ENCODE assay signal across 9 cellular contexts in genomic region chr10:48215148-48215982, GRCh38. TPM values are rescaled to one million over a fixed set of nuclear protein-coding genes. Genes with fewer than 3 reads are reported as not detected.
DNase-seq lines count a peak whose midpoint lies in the region; ATAC-seq, FAIRE-seq and TF ChIP-seq lines count a peak whose summit lies in the region.
"Had no signal": no experiment of that assay in that cellular context is flagged by ENCODE, and none has a peak within 500 bp of the region (broad histone marks: within the 10 kb centered on the region; RNA-seq: fewer than 3 reads in every experiment).

No MANE protein-coding gene starts in this region.

- no peaks in the 10 kb centered on the region for H3K27me3 Mint-ChIP-seq in H9 (ENCODE audit: low read depth)

- H2BK15ac ChIP-seq in H9 (ENCODE audit: low read depth, low read length): no peak overlapping the region

- TF ChIP-seq CTCF in D721Med (IDR thresholded peaks at IDR 0.05; ENCODE audit: insufficient read depth, missing control alignments) (peak; percentile 82), H9 (conservative IDR thresholded peaks at IDR 0.05) (peak; percentile 88)

- no CpG with 5 or more reads among the region's 7 CpGs for WGBS in H9 (ENCODE audit: extremely low coverage, insufficient read length, low lambda C conversion rate)

- no peak overlapping the region for H3K27ac Mint-ChIP-seq in H9

- H2BK12ac ChIP-seq in H9 (ENCODE audit: insufficient read length, low read depth, low read length): no peak overlapping the region

- no peak overlapping the region for H3K23ac ChIP-seq in H9 (ENCODE audit: insufficient read length, low read depth, low read length)

- DNase-seq in D721Med (ENCODE audit: insufficient read length, low spot score): no peak
- DNase-seq in H9: peak; percentile 72
- peak; percentile 34 for DNase-seq in NOMO-1 treated with DMSO at 0.1 percent for 48 hours (lab: John Stamatoyannopoulos, UW; ENCODE audit: unreplicated experiment)
- peak; percentile 55 for DNase-seq in astrocyte of the hippocampus (ENCODE audit: low read depth, low spot score)
- DNase-seq in kidney glomerular epithelial cell (lab: John Stamatoyannopoulos, UW): peak; percentile 55
- peak; percentile 4 for DNase-seq in stromal cell of bone marrow (ENCODE audit: low read depth)

- no peak overlapping the region for H3K4ac ChIP-seq in H9 (ENCODE audit: low read depth, low read length)

- H4K20me1 ChIP-seq in H9 (ENCODE audit: control insufficient read depth, insufficient read depth, insufficient read length): no peaks in the 10 kb centered on the region

- no peak overlapping the region for H3K4me3 Mint-ChIP-seq in H9

- no peak overlapping the region for H3K9ac ChIP-seq in H9 (ENCODE audit: extremely low read depth, insufficient read length, low read length)

- H3K18ac ChIP-seq in H9 (ENCODE audit: insufficient read length, low read depth, low read length): no peak overlapping the region

- H2AFZ ChIP-seq in H9 (ENCODE audit: low read length): no peak overlapping the region

- H3K9me3 ChIP-seq in H9 (ENCODE audit: control insufficient read depth, low read depth, low read length): no peaks in the 10 kb centered on the region

- H3K4me2 ChIP-seq in H9 (ENCODE audit: insufficient read depth, insufficient read length, low read length): no peak overlapping the region

- H3K56ac ChIP-seq in H9 (ENCODE audit: insufficient read length, low read depth, low read length): no peak overlapping the region

- no peaks in the 10 kb centered on the region for H3K79me2 ChIP-seq in H9 (ENCODE audit: insufficient read depth, low read length)

- ATAC-seq in HG03457 (IDR thresholded peaks at IDR 0.05; ENCODE audit: unreplicated experiment): no peak
- ATAC-seq in GM19455 (IDR thresholded peaks at IDR 0.05; ENCODE audit: unreplicated experiment): no peak

- no peaks in the 10 kb centered on the region for H3K23me2 ChIP-seq in H9 (ENCODE audit: insufficient read length, low read depth, low read length, poor library complexity, severe bottlenecking)

- H3T11ph ChIP-seq in H9 (ENCODE audit: low read length): no peak overlapping the region

- no peak overlapping the region for H3K14ac ChIP-seq in H9 (ENCODE audit: insufficient read depth, low read length)

- no peak overlapping the region for H2BK5ac ChIP-seq in H9 (ENCODE audit: insufficient read length, low read length)

- 0 out of 5 replicates have a peak, but pooled peaks cover 2 to 3% of the 10 kb centered on the region in 2 experiments for H3K9me3 Mint-ChIP-seq in H9

- no peak overlapping the region for H3K27ac ChIP-seq in H9 (ENCODE audit: insufficient read length, low read depth, low read length)

- no peaks in the 10 kb centered on the region for H3K4me1 ChIP-seq in H9 (ENCODE audit: insufficient read depth, low read length)

- no peak overlapping the region for H2BK120ac ChIP-seq in H9 (ENCODE audit: low read depth, low read length, poor library complexity, severe bottlenecking)

- H2BK20ac ChIP-seq in H9 (ENCODE audit: low read depth, low read length, poor library complexity, severe bottlenecking): no peak overlapping the region

- no peaks in the 10 kb centered on the region for H3K36me3 Mint-ChIP-seq in H9 (ENCODE audit: insufficient read depth in 1 of 3, low read depth in 3 of 3)

- H4K5ac ChIP-seq in H9 (ENCODE audit: insufficient read length, low read depth, low read length): no peak overlapping the region

- no peaks in the 10 kb centered on the region for H3K27me3 ChIP-seq in H9 (ENCODE audit: insufficient read depth, low read length)

- no peak overlapping the region for H2AK5ac ChIP-seq in H9 (ENCODE audit: insufficient read length, low read length)

- H3K79me1 ChIP-seq in H9 (ENCODE audit: insufficient read depth, low read depth, low read length, poor library complexity, severe bottlenecking): no peaks in the 10 kb centered on the region

- H4K8ac ChIP-seq in H9 (replicated peaks; ENCODE audit: insufficient read length, low read depth, low read length): no peak overlapping the region

- H3K4me1 Mint-ChIP-seq in H9: no peaks in the 10 kb centered on the region

- no peak overlapping the region for H4K91ac ChIP-seq in H9 (ENCODE audit: insufficient read length, low read depth, low read length)

- no peak for FAIRE-seq in D721Med (lab: Jason Lieb, UNC)

RNA-seq across cellular contexts. Expression of gene FRMPD2, which starts 59.1 kb away (rescaled TPM):
- total RNA-seq in H9 (2021): 0.44 and 0.48 TPM in 2 replicates
- total RNA-seq: T-helper 1 cell treated with Interleukin-12 subunit alpha and Interleukin-12 subunit beta and Interleukin-4 antibody, amounts not matched to agents 30 ng/mL and 1 ng/mL, for 36 hours had no signal
